In genomic region chr9:35811364-35812024, GRCh38 we compare ENCODE assay signal across 8 cellular contexts. TPM values are rescaled to one million over a fixed set of nuclear protein-coding genes. Genes with fewer than 3 reads are reported as not detected.
DNase-seq lines count a peak whose midpoint lies in the region; ATAC-seq, FAIRE-seq and TF ChIP-seq lines count a peak whose summit lies in the region.

No MANE protein-coding gene starts in this region.

- ATAC-seq in heart left ventricle, result no peak
- ATAC-seq in Right ventricle myocardium inferior, result no peak
- no peak for ATAC-seq in aorta (ENCODE audit: low FRiP score)
- ATAC-seq in GM21786 (IDR thresholded peaks at IDR 0.05; ENCODE audit: unreplicated experiment), result no peak
- ATAC-seq in GM19395 (IDR thresholded peaks at IDR 0.05; ENCODE audit: unreplicated experiment), result no peak

- no peak overlapping the region for H2BK15ac ChIP-seq in mesenchymal stem cell (ENCODE audit: low read depth, poor library complexity, severe bottlenecking)

- no peak overlapping the region for H3K4ac ChIP-seq in mesenchymal stem cell (ENCODE audit: low read depth in 1 of 2, low read length in 2 of 2)

- peak overlapping the region in 11 of 12 donors; percentile 63 to 100 (median 79) for H3K27ac ChIP-seq in heart left ventricle
- no peak overlapping the region for H3K27ac ChIP-seq in mesenchymal stem cell (ENCODE audit: low read length, poor library complexity, severe bottlenecking)
- peak overlapping the region in 1 of 2 donors; percentile 11 for H3K27ac ChIP-seq in aorta (ENCODE audit: low read depth in 1 of 2, low read length in 2 of 2)

- H3K79me1 ChIP-seq in mesenchymal stem cell (replicated peaks; ENCODE audit: low read length, poor library complexity, severe bottlenecking), result peaks cover 9% of the 10 kb centered on the region

- H2BK5ac ChIP-seq in mesenchymal stem cell (ENCODE audit: low read depth, low read length, poor library complexity, severe bottlenecking), result no peak overlapping the region

- WGBS in heart left ventricle, 4 donors, result 12 to 17% (median 15%) methylated on average over 7 to 13 of the region's 13 CpGs
- 39% methylated on average over 13 of the region's 13 CpGs for WGBS in mesenchymal stem cell
- 2 to 4% methylated on average over 13 of the region's 13 CpGs for WGBS in aorta, 2 donors

- peak overlapping the region; percentile 44 for H2AFZ ChIP-seq in mesenchymal stem cell (ENCODE audit: low read depth, low read length)

- H4K8ac ChIP-seq in mesenchymal stem cell (ENCODE audit: low read length), result no peak overlapping the region

- no peak overlapping the region for H3K14ac ChIP-seq in mesenchymal stem cell (ENCODE audit: low read length in 2 of 2)

- peak in 4 of 5 donors; percentile 38 to 64 (median 50) for DNase-seq in heart left ventricle
- no peak for DNase-seq in Right ventricle myocardium inferior (ENCODE audit: missing footprints)
- no peak for DNase-seq in bronchial epithelial cell (ENCODE audit: low read depth)
- DNase-seq in mesenchymal stem cell, result no peak
- DNase-seq in aorta, result peak in 1 of 2 donors; percentile 72
- DNase-seq in H54 (ENCODE audit: insufficient read length, low spot score), result no peak

- H3K9me3 ChIP-seq in heart left ventricle (no peaks in the 10 kb centered on the region), mesenchymal stem cell (ENCODE audit: control insufficient read depth, low read length) (no peaks in the 10 kb centered on the region), aorta (ENCODE audit: control insufficient read depth, low read length) (no peaks in the 10 kb centered on the region)

- TF ChIP-seq POLR2A in heart left ventricle (IDR thresholded peaks at IDR 0.05), result no peak
- no peak for TF ChIP-seq POLR2A in H54 (IDR thresholded peaks at IDR 0.05; ENCODE audit: low read depth, low read length)

- no peaks in the 10 kb centered on the region for H3K27me3 ChIP-seq in heart left ventricle
- H3K27me3 ChIP-seq in bronchial epithelial cell (ENCODE audit: control insufficient read depth, insufficient read depth, low read length), result no peaks in the 10 kb centered on the region
- H3K27me3 ChIP-seq in mesenchymal stem cell (ENCODE audit: control insufficient read depth in 1 of 2, insufficient read depth in 1 of 2, low read length in 2 of 2), result no peaks in the 10 kb centered on the region
- no peaks in the 10 kb centered on the region for H3K27me3 ChIP-seq in aorta (ENCODE audit: control insufficient read depth in 1 of 2, insufficient read depth in 2 of 2, low read length in 1 of 2)

- H3K4me3 ChIP-seq in heart left ventricle, result peak overlapping the region; percentile 25 to 72 (median 60)
- peak overlapping the region; percentile 37 for H3K4me3 ChIP-seq in bronchial epithelial cell (ENCODE audit: low read depth, low read length)
- H3K4me3 ChIP-seq in mesenchymal stem cell (ENCODE audit: insufficient read depth in 1 of 2, low read depth in 1 of 2, low read length in 2 of 2), result peak overlapping the region; percentile 53 to 81
- H3K4me3 ChIP-seq in aorta (ENCODE audit: low read length in 2 of 2), result peak overlapping the region; percentile 34 to 38

- no peak overlapping the region for H3K23ac ChIP-seq in mesenchymal stem cell (ENCODE audit: low read length in 2 of 2)

- no peak overlapping the region for H4K91ac ChIP-seq in mesenchymal stem cell (ENCODE audit: low read length)

- no peak for FAIRE-seq in bronchial epithelial cell (lab: Jason Lieb, UNC)
- no peak for FAIRE-seq in H54 (lab: Jason Lieb, UNC)

- peaks cover 5 to 40% (median 29%) of the 10 kb centered on the region in 12 donors for H3K4me1 ChIP-seq in heart left ventricle
- peaks cover 13% of the 10 kb centered on the region for H3K4me1 ChIP-seq in mesenchymal stem cell (ENCODE audit: control insufficient read depth, insufficient read depth, low read depth, low read length)
- H3K4me1 ChIP-seq in aorta (ENCODE audit: control insufficient read depth in 1 of 2, insufficient read depth in 2 of 2, low read length in 2 of 2), result no peaks in the 10 kb centered on the region

- peak overlapping the region; percentile 75 for H3K4me2 ChIP-seq in mesenchymal stem cell (ENCODE audit: low read length, poor library complexity, severe bottlenecking)

- H3K36me3 ChIP-seq in heart left ventricle (peaks cover 0 to 36% (median 32%) of the 10 kb centered on the region in 9 donors), bronchial epithelial cell (ENCODE audit: control insufficient read depth, insufficient read depth, low read length) (no peaks in the 10 kb centered on the region), mesenchymal stem cell (ENCODE audit: control insufficient read depth in 1 of 2, insufficient read depth in 2 of 2, low read depth in 1 of 2, low read length in 2 of 2) (peaks cover 31 to 36% of the 10 kb centered on the region in 2 experiments), aorta (ENCODE audit: control insufficient read depth in 1 of 2, insufficient read depth in 2 of 2, low read length in 1 of 2) (no peaks in the 10 kb centered on the region)

- H3K18ac ChIP-seq in mesenchymal stem cell (ENCODE audit: low read depth in 1 of 2, low read length in 2 of 2), result no peak overlapping the region

- H2BK12ac ChIP-seq in mesenchymal stem cell (ENCODE audit: low read length in 2 of 2), result no peak overlapping the region

- H2AK5ac ChIP-seq in mesenchymal stem cell (ENCODE audit: low read length, severe bottlenecking), result no peak overlapping the region

- no peak for TF ChIP-seq CTCF in heart left ventricle (IDR thresholded peaks at IDR 0.05)
- no peak for TF ChIP-seq CTCF in bronchial epithelial cell (IDR thresholded peaks at IDR 0.05; ENCODE audit: insufficient read depth, low read length, severe bottlenecking)

- H2BK120ac ChIP-seq in mesenchymal stem cell (ENCODE audit: low read depth, low read length), result no peak overlapping the region

- H3K9ac ChIP-seq in mesenchymal stem cell (ENCODE audit: low read length), result peak overlapping the region; percentile 85

- intact Hi-C loops in heart left ventricle (cut with DNase I), result loop anchor here in 2 of 10 donors (1.0 to 10.0 kb wide), 4 partner anchors 20 to 157 kb away; partner anchors contain the start of genes CCDC107 (in 2 of the 2), RMRP (in 2 of the 2), MSMP (in 1 of the 2) and NPR2 (in 1 of the 2)
- intact Hi-C loops in Right ventricle myocardium inferior (cut with DNase I), result loop anchor here (2.0 to 10.0 kb wide), 2 partner anchors 21 to 647 kb away; partner anchors contain the start of genes NPR2 and UNC13B
- intact Hi-C loops in aorta (cut with DNase I), result no loop called here

RNA-seq across cellular contexts. Expression of gene SPAG8, which starts 0.6 kb away (rescaled TPM):
- total RNA-seq in heart left ventricle (1 to 10 TPM; 1.5 to 4.0 (median 2.5) TPM), Right ventricle myocardium inferior (2.1 TPM), bronchial epithelial cell (0.13 and 0.26 TPM in 2 replicates), aorta (1 to 10 TPM in 1 of 2 donors, under 1 TPM in 1; 0.71 to 3.0 TPM)
- polyA plus RNA-seq in heart left ventricle (1 to 10 TPM in 1 of 2 donors, under 1 TPM in 1; 0.58 to 4.2 TPM), aorta (1 to 10 TPM in 1 of 2 donors, not detected in 1; 4.4 TPM)
- polyA plus RNA-seq in mesenchymal stem cell (2013, experiment 1 of 2), result 0.66 TPM
- polyA plus RNA-seq in mesenchymal stem cell (2013, experiment 2 of 2), result 0.47 TPM

RNA-seq across cellular contexts. Expression of gene HINT2, which starts 3.3 kb away (rescaled TPM):
- total RNA-seq in heart left ventricle, result 10 to 100 TPM; 48.7 to 77.5 (median 57.4) TPM
- 100 to 1,000 TPM in 1 of 2 donors, 10 to 100 TPM in 1; 51.4 to 139 TPM for polyA plus RNA-seq in heart left ventricle
- total RNA-seq in Right ventricle myocardium inferior, result 72.7 TPM
- 22.6 and 22.7 TPM in 2 replicates for total RNA-seq in bronchial epithelial cell
- polyA plus RNA-seq in mesenchymal stem cell (2013, experiment 1 of 2), result 46.8 TPM
- 44.6 TPM for polyA plus RNA-seq in mesenchymal stem cell (2013, experiment 2 of 2)
- total RNA-seq in aorta, result 10 to 100 TPM; 21.3 to 26.0 TPM
- polyA plus RNA-seq in aorta, result 10 to 100 TPM; 34.8 to 61.5 TPM

RNA-seq across cellular contexts. Expression of gene FAM221B, which starts 17.0 kb away (rescaled TPM):
- not detected for total RNA-seq in heart left ventricle
- polyA plus RNA-seq in heart left ventricle, result not detected
- total RNA-seq in Right ventricle myocardium inferior, result not detected
- not detected in 2 replicates for total RNA-seq in bronchial epithelial cell
- not detected for polyA plus RNA-seq in mesenchymal stem cell (2013, experiment 1 of 2)
- polyA plus RNA-seq in mesenchymal stem cell (2013, experiment 2 of 2), result not detected
- total RNA-seq in aorta, result not detected
- under 1 TPM in 1 of 2 donors, not detected in 1; 0.13 TPM for polyA plus RNA-seq in aorta

RNA-seq across cellular contexts. Expression of gene TMEM8B, which starts 17.5 kb away (rescaled TPM):
- total RNA-seq in heart left ventricle (10 to 100 TPM; 10.8 to 21.4 (median 18.2) TPM), Right ventricle myocardium inferior (13.8 TPM), bronchial epithelial cell (0.79 and 1.5 TPM in 2 replicates), aorta (10 to 100 TPM; 16.3 to 20.8 TPM)
- polyA plus RNA-seq in heart left ventricle (1 to 10 TPM; 7.9 to 8.1 TPM), aorta (10 to 100 TPM in 1 of 2 donors, 1 to 10 TPM in 1; 6.8 to 31.2 TPM)
- 11.8 TPM for polyA plus RNA-seq in mesenchymal stem cell (2013, experiment 1 of 2)
- 12.0 TPM for polyA plus RNA-seq in mesenchymal stem cell (2013, experiment 2 of 2)

RNA-seq across cellular contexts. Expression of gene NPR2, which starts 20.1 kb away (rescaled TPM):
- total RNA-seq in heart left ventricle, result 10 to 100 TPM; 15.2 to 36.4 (median 23.7) TPM
- polyA plus RNA-seq in heart left ventricle, result 10 to 100 TPM; 10.2 to 14.5 TPM
- 25.2 TPM for total RNA-seq in Right ventricle myocardium inferior
- total RNA-seq in bronchial epithelial cell, result 5.0 and 7.9 TPM in 2 replicates
- 28.3 TPM for polyA plus RNA-seq in mesenchymal stem cell (2013, experiment 1 of 2)
- polyA plus RNA-seq in mesenchymal stem cell (2013, experiment 2 of 2), result 29.8 TPM
- 10 to 100 TPM; 39.7 to 45.6 TPM for total RNA-seq in aorta
- polyA plus RNA-seq in aorta, result 10 to 100 TPM; 13.3 to 85.0 TPM

Comparison
In these comparisons a context has a peak if more than half of its experiments do, and no peak if none do; other contexts are left out.
1. DNase-seq: peak in heart left ventricle (4 of 5); none in Right ventricle myocardium inferior (single experiment), bronchial epithelial cell (single experiment), mesenchymal stem cell (single experiment) and H54 (single experiment).
2. Peak in every context shown above with its lines, with median percentiles within 50 percentile points of each other: H3K4me3 ChIP-seq.